12 cellular contexts compared by ENCODE assay signal in the genomic region with DNA sequence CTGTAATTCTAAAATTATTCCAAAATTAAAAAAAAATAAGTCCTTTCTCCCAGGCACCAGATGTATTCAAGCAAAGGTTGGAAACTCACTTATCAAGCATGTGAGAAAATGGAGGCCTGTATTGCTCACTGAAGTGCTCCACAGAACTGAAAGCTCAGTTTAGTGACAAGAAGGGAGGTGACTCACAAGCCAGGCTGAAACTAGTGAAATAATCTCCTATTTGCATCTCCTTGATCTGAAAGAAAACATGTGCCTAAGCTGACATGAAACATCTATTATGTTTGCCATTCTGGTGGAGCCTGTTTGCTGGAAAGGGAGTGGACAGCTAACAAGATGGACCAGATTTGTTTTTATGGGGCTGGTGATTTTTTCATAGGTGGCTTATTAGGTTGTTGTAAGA. TPM values are rescaled to one million over a fixed set of nuclear protein-coding genes. Genes with fewer than 3 reads are reported as not detected.
A peak's percentile ranks its signal among the peaks of the same experiment; 100 is the strongest.
DNase-seq lines count a peak whose midpoint lies in the region; ATAC-seq and TF ChIP-seq lines count a peak whose summit lies in the region.
"Had no signal": no experiment of that assay in that cellular context is flagged by ENCODE, and none has a peak within 500 bp of the region (broad histone marks: within the 10 kb centered on the region; RNA-seq: fewer than 3 reads in every experiment).

No MANE protein-coding gene starts in this region.

- TF ChIP-seq CTCF in fibroblast of mammary gland (conservative IDR thresholded peaks at IDR 0.05; ENCODE audit: control insufficient read depth, insufficient read depth, low read depth, low read length) (no peak), left ventricle myocardium inferior (IDR thresholded peaks at IDR 0.05; ENCODE audit: borderline replicate concordance) (no peak), WTC11 (IDR thresholded peaks at IDR 0.05) (no peak)

- H3K4me1 ChIP-seq in left ventricle myocardium inferior = no peaks in the 10 kb centered on the region

- no peak overlapping the region for H3K4me3 ChIP-seq in fibroblast of mammary gland (ENCODE audit: control insufficient read depth, low read depth, low read length)
- H3K4me3 ChIP-seq in left ventricle myocardium inferior = no peak overlapping the region

- H3K27me3 ChIP-seq in left ventricle myocardium inferior (ENCODE audit: low read depth) = no peaks in the 10 kb centered on the region

- no peak overlapping the region for H3K27ac Mint-ChIP-seq in WTC11
- no peak overlapping the region for H3K27ac Mint-ChIP-seq in activated naive CD8-positive, alpha-beta T cell treated with anti-CD3 and anti-CD28 coated beads, Interleukin-2, amount 50 U/mL, for 24 hours
- H3K27ac Mint-ChIP-seq: natural killer cell had no signal

- DNase-seq in COLO829 (ENCODE audit: low spot score) = peak; percentile 26
- DNase-seq in fibroblast of mammary gland (ENCODE audit: low read depth) = peak; percentile 75
- no peak for DNase-seq in left ventricle myocardium inferior
- no peak for DNase-seq in H4 (ENCODE audit: low spot score)
- DNase-seq in WTC11 (ENCODE audit: low spot score) = no peak
- DNase-seq in activated naive CD8-positive, alpha-beta T cell treated with anti-CD3 and anti-CD28 coated beads, Interleukin-2, amount 50 U/mL, for 24 hours = no peak
- DNase-seq: cortex of kidney, DMS79, natural killer cell had no signal

- H3K9me3 ChIP-seq in left ventricle myocardium inferior (replicated peaks) = no peaks in the 10 kb centered on the region

- H3K4me1 Mint-ChIP-seq in WTC11 = peaks cover 6% of the 10 kb centered on the region; the same call in 1 of the 2 replicates
- H3K4me1 Mint-ChIP-seq in activated naive CD8-positive, alpha-beta T cell treated with anti-CD3 and anti-CD28 coated beads, Interleukin-2, amount 50 U/mL, for 24 hours = no peaks in the 10 kb centered on the region
- H3K4me1 Mint-ChIP-seq: natural killer cell had no signal

- no peaks in the 10 kb centered on the region for H3K27me3 Mint-ChIP-seq in WTC11 (ENCODE audit: low read depth)
- H3K27me3 Mint-ChIP-seq in activated naive CD8-positive, alpha-beta T cell treated with anti-CD3 and anti-CD28 coated beads, Interleukin-2, amount 50 U/mL, for 24 hours = no peaks in the 10 kb centered on the region

- intact Hi-C loops in left ventricle myocardium inferior (cut with micrococcal nuclease) = no loop called here

- no peak overlapping the region for H3K27ac ChIP-seq in left ventricle myocardium inferior (replicated peaks)

- CTCF ChIA-PET in WTC11 (lab: Charles Lee) = no interaction called here

- H3K9me3 Mint-ChIP-seq in WTC11 = peaks cover 7% of the 10 kb centered on the region
- H3K9me3 Mint-ChIP-seq in activated naive CD8-positive, alpha-beta T cell treated with anti-CD3 and anti-CD28 coated beads, Interleukin-2, amount 50 U/mL, for 24 hours = no peaks in the 10 kb centered on the region

- POLR2A ChIA-PET in WTC11 (lab: Charles Lee) = no interaction called here

- no peaks in the 10 kb centered on the region for H3K36me3 ChIP-seq in left ventricle myocardium inferior

- ATAC-seq in GM19467 (IDR thresholded peaks at IDR 0.05; ENCODE audit: unreplicated experiment) (peak; percentile 58), HG03558 (IDR thresholded peaks at IDR 0.05; ENCODE audit: extremely low read depth, unreplicated experiment) (peak; percentile 75), WTC11 (no peak)
- no peak for ATAC-seq in activated naive CD8-positive, alpha-beta T cell treated with anti-CD3 and anti-CD28 coated beads, Interleukin-2, amount 50 U/mL, for 24 hours
- ATAC-seq: natural killer cell had no signal

- no peak overlapping the region for H3K4me3 Mint-ChIP-seq in WTC11
- no peak overlapping the region for H3K4me3 Mint-ChIP-seq in activated naive CD8-positive, alpha-beta T cell treated with anti-CD3 and anti-CD28 coated beads, Interleukin-2, amount 50 U/mL, for 24 hours
- H3K4me3 Mint-ChIP-seq: natural killer cell had no signal

- peaks cover 2% of the 10 kb centered on the region for H3K36me3 Mint-ChIP-seq in WTC11
- H3K36me3 Mint-ChIP-seq in activated naive CD8-positive, alpha-beta T cell treated with anti-CD3 and anti-CD28 coated beads, Interleukin-2, amount 50 U/mL, for 24 hours (ENCODE audit: low read depth) = no peaks in the 10 kb centered on the region
- H3K36me3 Mint-ChIP-seq: natural killer cell had no signal

TF ChIP-seq in WTC11, 78 proteins besides CTCF, POLR2A, EP300 and RAD21:
- TF ChIP-seq CREB1 (CRISPR knock-in tag; IDR thresholded peaks at IDR 0.05) (no peak), ZNF423 (CRISPR knock-in tag; IDR thresholded peaks at IDR 0.05) (no peak), RORB (CRISPR knock-in tag; IDR thresholded peaks at IDR 0.05) (no peak), TP53 (CRISPR knock-in tag; IDR thresholded peaks at IDR 0.05) (no peak)
- TF ChIP-seq, protein P1, sequence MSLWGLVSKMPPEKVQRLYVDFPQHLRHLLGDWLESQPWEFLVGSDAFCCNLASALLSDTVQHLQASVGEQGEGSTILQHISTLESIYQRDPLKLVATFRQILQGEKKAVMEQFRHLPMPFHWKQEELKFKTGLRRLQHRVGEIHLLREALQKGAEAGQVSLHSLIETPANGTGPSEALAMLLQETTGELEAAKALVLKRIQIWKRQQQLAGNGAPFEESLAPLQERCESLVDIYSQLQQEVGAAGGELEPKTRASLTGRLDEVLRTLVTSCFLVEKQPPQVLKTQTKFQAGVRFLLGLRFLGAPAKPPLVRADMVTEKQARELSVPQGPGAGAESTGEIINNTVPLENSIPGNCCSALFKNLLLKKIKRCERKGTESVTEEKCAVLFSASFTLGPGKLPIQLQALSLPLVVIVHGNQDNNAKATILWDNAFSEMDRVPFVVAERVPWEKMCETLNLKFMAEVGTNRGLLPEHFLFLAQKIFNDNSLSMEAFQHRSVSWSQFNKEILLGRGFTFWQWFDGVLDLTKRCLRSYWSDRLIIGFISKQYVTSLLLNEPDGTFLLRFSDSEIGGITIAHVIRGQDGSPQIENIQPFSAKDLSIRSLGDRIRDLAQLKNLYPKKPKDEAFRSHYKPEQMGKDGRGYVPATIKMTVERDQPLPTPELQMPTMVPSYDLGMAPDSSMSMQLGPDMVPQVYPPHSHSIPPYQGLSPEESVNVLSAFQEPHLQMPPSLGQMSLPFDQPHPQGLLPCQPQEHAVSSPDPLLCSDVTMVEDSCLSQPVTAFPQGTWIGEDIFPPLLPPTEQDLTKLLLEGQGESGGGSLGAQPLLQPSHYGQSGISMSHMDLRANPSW (CRISPR knock-in tag; conservative IDR thresholded peaks at IDR 0.05; ENCODE audit: low read depth) = no peak
TF ChIP-seq in WTC11: peak in this region for 0.

RNA-seq across cellular contexts. Expression of a gene that starts 54.0 kb away (rescaled TPM):
- total RNA-seq in left ventricle myocardium inferior (not detected), WTC11 (2021) (not detected in 3 replicates)
- total RNA-seq in H4 (2014; rRNA removed; shearing (Covaris generic)) = not detected in 2 replicates
- total RNA-seq: natural killer cell; T-helper 2 cell treated with Interferon-gamma antibody and Interleukin-4, amounts not matched to agents 100 ng/mL and 5 ng/mL, for 36 hours had no signal

Comparison
In these comparisons a context has a peak if more than half of its experiments do, and no peak if none do; other contexts are left out.
1. DNase-seq: peak in COLO829 (single experiment) and fibroblast of mammary gland (single experiment); none in left ventricle myocardium inferior (single experiment), H4 (single experiment), WTC11 (single experiment) and activated naive CD8-positive, alpha-beta T cell treated with anti-CD3 and anti-CD28 coated beads, Interleukin-2, amount 50 U/mL, for 24 hours (single experiment).
2. ATAC-seq: peak in GM19467 (single experiment) and HG03558 (single experiment); none in WTC11 (single experiment) and activated naive CD8-positive, alpha-beta T cell treated with anti-CD3 and anti-CD28 coated beads, Interleukin-2, amount 50 U/mL, for 24 hours (single experiment).